In the genomic region with DNA sequence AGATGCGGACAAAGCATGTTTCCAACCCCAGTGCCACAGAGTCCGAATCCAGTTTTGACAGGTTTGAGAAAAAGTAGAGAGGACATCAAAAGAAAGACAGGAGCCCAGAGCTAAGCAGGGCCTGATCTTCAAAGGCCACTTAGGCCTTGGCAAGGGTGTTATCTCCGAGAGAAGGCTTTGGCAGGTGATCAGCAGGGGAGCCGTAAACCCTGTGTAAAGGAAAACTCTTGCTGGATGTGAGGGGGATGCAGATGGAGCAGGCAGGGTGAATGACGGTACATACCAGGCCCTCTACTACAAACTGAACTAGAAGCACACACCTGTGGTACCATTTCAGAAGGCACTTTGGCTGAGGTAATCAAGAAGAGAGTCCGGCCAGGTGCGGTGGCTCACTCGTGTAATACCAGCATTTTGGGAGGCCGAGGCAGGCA, we compare ENCODE assay signal across 8 cellular contexts. TPM values are rescaled to one million over a fixed set of nuclear protein-coding genes. Genes with fewer than 3 reads are reported as not detected.
DNase-seq lines count a peak whose midpoint lies in the region; ATAC-seq, FAIRE-seq and TF ChIP-seq lines count a peak whose summit lies in the region.

No MANE protein-coding gene starts in this region.

- H3K36me3 Mint-ChIP-seq in activated T-cell treated with anti-CD3 and anti-CD28 coated beads, Interleukin-2, amount 50 U/mL, for 24 hours (ENCODE audit: low read depth) = peaks cover 45% of the 10 kb centered on the region
- peaks cover 42% of the 10 kb centered on the region for H3K36me3 Mint-ChIP-seq in activated CD8-positive, alpha-beta T cell treated with anti-CD3 and anti-CD28 coated beads for 36 hours (ENCODE audit: low read depth)

- peaks cover 35% of the 10 kb centered on the region for H3K79me2 ChIP-seq in keratinocyte (ENCODE audit: control insufficient read depth, insufficient read depth, low read length)

- FAIRE-seq in keratinocyte (lab: Jason Lieb, UNC) = no peak

- H3K4me3 ChIP-seq in keratinocyte (ENCODE audit: control insufficient read depth in 2 of 3, extremely low read depth in 1 of 3, insufficient read depth in 2 of 3, low read depth in 1 of 3, low read length in 3 of 3) (peak overlapping the region in 1 of 3 experiments; percentile 76), testis (peak overlapping the region in 1 of 2 donors; percentile 91)

- CTCF ChIA-PET in activated CD8-positive, alpha-beta T cell treated with anti-CD3 and anti-CD28 coated beads for 36 hours (lab: Charles Lee) = interaction anchor here (1.2 to 2.3 kb wide), 3 partner anchors 9 to 108 kb away, joined by 3 to 7 read pairs (median 4); partner anchors contain the start of gene MAML1

- H3K9me3 ChIP-seq in keratinocyte (ENCODE audit: control insufficient read depth, low read depth, low read length) = no peaks in the 10 kb centered on the region
- H3K9me3 ChIP-seq in testis = no peaks in the 10 kb centered on the region

- peak overlapping the region; percentile 93 for H3K4me3 Mint-ChIP-seq in activated T-cell treated with anti-CD3 and anti-CD28 coated beads, Interleukin-2, amount 50 U/mL, for 24 hours
- peak overlapping the region; percentile 82 for H3K4me3 Mint-ChIP-seq in activated CD8-positive, alpha-beta T cell treated with anti-CD3 and anti-CD28 coated beads for 36 hours

- POLR2A ChIA-PET in activated CD8-positive, alpha-beta T cell treated with anti-CD3 and anti-CD28 coated beads for 36 hours (lab: Charles Lee) = interaction anchor here (0.6 to 6.5 kb wide), 3 partner anchors 53 to 404 kb away, joined by 3 to 55 read pairs (median 49); partner anchors contain the start of gene CANX

- 43 to 61% methylated on average over 9 of the region's 9 CpGs for WGBS in testis, 2 donors

- H3K27me3 ChIP-seq in keratinocyte (ENCODE audit: control insufficient read depth, extremely low read depth, insufficient read depth, low read length) (no peaks in the 10 kb centered on the region), testis (no peaks in the 10 kb centered on the region)

- H3K36me3 ChIP-seq in keratinocyte (ENCODE audit: control insufficient read depth in 2 of 2, extremely low read depth in 1 of 2, insufficient read depth in 2 of 2, low read length in 2 of 2) (peaks cover 9 to 18% of the 10 kb centered on the region in 2 experiments), testis (ENCODE audit: low read depth, missing control alignments) (no peaks in the 10 kb centered on the region)

- H3K27ac Mint-ChIP-seq in activated T-cell treated with anti-CD3 and anti-CD28 coated beads, Interleukin-2, amount 50 U/mL, for 24 hours = peak overlapping the region; percentile 99
- H3K27ac Mint-ChIP-seq in activated CD8-positive, alpha-beta T cell treated with anti-CD3 and anti-CD28 coated beads for 36 hours = peak overlapping the region; percentile 94

- ATAC-seq in activated CD8-positive, alpha-beta T cell treated with anti-CD3 and anti-CD28 coated beads for 36 hours = no peak
- ATAC-seq in HG02973 (IDR thresholded peaks at IDR 0.05; ENCODE audit: unreplicated experiment) = no peak

- H3K9me1 ChIP-seq in keratinocyte (ENCODE audit: control insufficient read depth, extremely low read depth, insufficient read depth, low read length) = no peaks in the 10 kb centered on the region

- H3K4me1 Mint-ChIP-seq in activated T-cell treated with anti-CD3 and anti-CD28 coated beads, Interleukin-2, amount 50 U/mL, for 24 hours (ENCODE audit: low read depth) = peaks cover 30% of the 10 kb centered on the region
- H3K4me1 Mint-ChIP-seq in activated CD8-positive, alpha-beta T cell treated with anti-CD3 and anti-CD28 coated beads for 36 hours (ENCODE audit: low read depth) = peaks cover 19% of the 10 kb centered on the region

- H3K9me3 Mint-ChIP-seq in activated T-cell treated with anti-CD3 and anti-CD28 coated beads, Interleukin-2, amount 50 U/mL, for 24 hours = no peaks in the 10 kb centered on the region
- no peaks in the 10 kb centered on the region for H3K9me3 Mint-ChIP-seq in activated CD8-positive, alpha-beta T cell treated with anti-CD3 and anti-CD28 coated beads for 36 hours

- H3K27ac ChIP-seq in keratinocyte (ENCODE audit: control insufficient read depth, insufficient read depth, low read length) = peak overlapping the region; percentile 13
- H3K27ac ChIP-seq in testis = peak overlapping the region; percentile 99 to 100

- H4K20me1 ChIP-seq in keratinocyte (ENCODE audit: control insufficient read depth, extremely low read depth, insufficient read depth, low read length) = peaks cover 26% of the 10 kb centered on the region

- no peak for DNase-seq in activated T-cell treated with anti-CD3 and anti-CD28 coated beads, Interleukin-2, amount 50 U/mL, for 24 hours
- DNase-seq in activated T-cell treated with anti-CD3 and anti-CD28 coated beads, Interleukin-2, amount 50 U/mL, for 48 hours = no peak
- no peak for DNase-seq in activated CD8-positive, alpha-beta T cell treated with anti-CD3 and anti-CD28 coated beads for 36 hours
- DNase-seq in keratinocyte (ENCODE audit: low read depth, low spot score) (no peak), testis (no peak), globus pallidus (ENCODE audit: low spot score) (no peak)
- no peak for DNase-seq in stimulated activated CD4-positive, alpha-beta T cell treated with anti-CD3 and anti-CD28 coated beads, Interleukin-12 subunit alpha, Interleukin-12 subunit beta, amount 100 ng/mL, for 4 hours

- no peak for TF ChIP-seq POLR2A in testis (IDR thresholded peaks at IDR 0.05)

- H3K27me3 Mint-ChIP-seq in activated T-cell treated with anti-CD3 and anti-CD28 coated beads, Interleukin-2, amount 50 U/mL, for 24 hours = peaks cover 3% of the 10 kb centered on the region
- H3K27me3 Mint-ChIP-seq in activated CD8-positive, alpha-beta T cell treated with anti-CD3 and anti-CD28 coated beads for 36 hours = no peaks in the 10 kb centered on the region

- dilution Hi-C loops in keratinocyte (cut with MboI; ENCODE audit: extremely low pct_ligation_motif_present, low sequenced_read_pairs) = no loop called here

- intact Hi-C loops in activated CD8-positive, alpha-beta T cell treated with anti-CD3 and anti-CD28 coated beads for 36 hours (cut with micrococcal nuclease) = no loop called here
- intact Hi-C loops in testis (cut with DNase I; ENCODE audit: low total_unique reads) = loop anchor here (10.0 kb wide), 1 partner anchor 70 kb away; the partner anchor contains the start of gene CANX

- peaks cover 30% of the 10 kb centered on the region for H3K4me1 ChIP-seq in keratinocyte (ENCODE audit: control insufficient read depth, extremely low read depth, insufficient read depth, low read length)
- peaks cover 29% of the 10 kb centered on the region for H3K4me1 ChIP-seq in testis

- no peak for TF ChIP-seq CTCF in activated CD8-positive, alpha-beta T cell treated with anti-CD3 and anti-CD28 coated beads for 36 hours (IDR thresholded peaks at IDR 0.05)
- TF ChIP-seq CTCF in keratinocyte (optimal IDR thresholded peaks at IDR 0.05 in 1 of 3, IDR thresholded peaks at IDR 0.05 in 1 of 3, conservative IDR thresholded peaks at IDR 0.05 in 1 of 3; ENCODE audit: extremely low read depth in 1 of 3, insufficient read depth in 2 of 3, low read length in 3 of 3) (no peak), testis (IDR thresholded peaks at IDR 0.05) (no peak)

- H3K9ac ChIP-seq in keratinocyte (ENCODE audit: control insufficient read depth, extremely low read depth, insufficient read depth, low read length) = peak overlapping the region; percentile 99

- peak overlapping the region; percentile 95 for H3K4me2 ChIP-seq in keratinocyte (ENCODE audit: control insufficient read depth, extremely low read depth, insufficient read depth, low read depth, low read length)

- H2AFZ ChIP-seq in keratinocyte (ENCODE audit: control insufficient read depth, low read length) = peak overlapping the region; percentile 91

RNA-seq across cellular contexts. Expression of gene HNRNPH1, which starts 1.4 kb away (rescaled TPM):
- 100 to 1,000 TPM; 706 to 709 TPM for total RNA-seq in activated CD8-positive, alpha-beta T cell treated with anti-CD3 and anti-CD28 coated beads for 36 hours
- polyA plus RNA-seq in keratinocyte (201 to 431 TPM (median 222 TPM) in 3 replicates), testis (ENCODE audit: insufficient read depth, low read depth, low replicate concordance) (395 TPM)
- polyA plus RNA-seq in keratinocyte (2011; ENCODE audit: low read depth) = 945 TPM
- 94.9 and 105 TPM in 2 replicates for polyA plus RNA-seq in keratinocyte (2011; cell fraction: cytosol; rRNA removed)
- 457 and 725 TPM in 2 replicates for polyA plus RNA-seq in keratinocyte (2011; cell fraction: nucleus; rRNA removed)
- polyA plus RNA-seq in keratinocyte (2012; ENCODE audit: low replicate concordance) = 245 and 327 TPM in 2 replicates
- polyA minus RNA-seq in keratinocyte = 82.1 to 360 TPM (median 118 TPM) in 3 replicates
- polyA minus RNA-seq in keratinocyte (2011; cell fraction: cytosol; rRNA and poly(A)+ RNA removed) = 161 TPM
- 524 and 619 TPM in 2 replicates for polyA minus RNA-seq in keratinocyte (2011; cell fraction: nucleus; rRNA and poly(A)+ RNA removed)
- 100 to 1,000 TPM; 626 to 636 TPM for total RNA-seq in testis

RNA-seq across cellular contexts. Expression of gene CBY3, which starts 56.0 kb away (rescaled TPM):
- 1 to 10 TPM in 1 of 2 experiments, under 1 TPM in 1; 0.47 to 1.2 TPM for total RNA-seq in activated CD8-positive, alpha-beta T cell treated with anti-CD3 and anti-CD28 coated beads for 36 hours
- polyA plus RNA-seq in keratinocyte (not detected in 3 replicates), testis (ENCODE audit: insufficient read depth, low read depth, low replicate concordance) (7.8 TPM)
- polyA plus RNA-seq in keratinocyte (2011; ENCODE audit: low read depth) = not detected
- polyA plus RNA-seq in keratinocyte (2011; cell fraction: cytosol; rRNA removed) = not detected in 2 replicates
- polyA plus RNA-seq in keratinocyte (2011; cell fraction: nucleus; rRNA removed) = not detected in 2 replicates
- polyA plus RNA-seq in keratinocyte (2012; ENCODE audit: low replicate concordance) = 0.31 TPM in 1 of 2 replicates, not detected in the other
- not detected in 3 replicates for polyA minus RNA-seq in keratinocyte
- not detected for polyA minus RNA-seq in keratinocyte (2011; cell fraction: cytosol; rRNA and poly(A)+ RNA removed)
- polyA minus RNA-seq in keratinocyte (2011; cell fraction: nucleus; rRNA and poly(A)+ RNA removed) = not detected in 2 replicates
- 10 to 100 TPM in 1 of 2 donors, 1 to 10 TPM in 1; 6.4 to 12.8 TPM for total RNA-seq in testis
